ENCODE assay signal across 1 cellular context in genomic region chr13:24851546-24851945, GRCh38.
TF ChIP-seq lines count a peak whose summit lies in the region.

No MANE protein-coding gene starts in this region.

TF ChIP-seq in IMR-90, 13 proteins besides CTCF, POLR2A, EP300 and RAD21 (continued from another document):
- TF ChIP-seq, protein P1, sequence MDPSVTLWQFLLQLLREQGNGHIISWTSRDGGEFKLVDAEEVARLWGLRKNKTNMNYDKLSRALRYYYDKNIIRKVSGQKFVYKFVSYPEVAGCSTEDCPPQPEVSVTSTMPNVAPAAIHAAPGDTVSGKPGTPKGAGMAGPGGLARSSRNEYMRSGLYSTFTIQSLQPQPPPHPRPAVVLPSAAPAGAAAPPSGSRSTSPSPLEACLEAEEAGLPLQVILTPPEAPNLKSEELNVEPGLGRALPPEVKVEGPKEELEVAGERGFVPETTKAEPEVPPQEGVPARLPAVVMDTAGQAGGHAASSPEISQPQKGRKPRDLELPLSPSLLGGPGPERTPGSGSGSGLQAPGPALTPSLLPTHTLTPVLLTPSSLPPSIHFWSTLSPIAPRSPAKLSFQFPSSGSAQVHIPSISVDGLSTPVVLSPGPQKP (IDR thresholded peaks at IDR 0.05; ENCODE audit: borderline replicate concordance, low read depth, low read length) = no peak
- no peak for TF ChIP-seq MAZ (IDR thresholded peaks at IDR 0.05; ENCODE audit: borderline replicate concordance, low read depth, low read length)
- no peak for TF ChIP-seq RFX5 (IDR thresholded peaks at IDR 0.05; ENCODE audit: low read depth, low read length)
- TF ChIP-seq NFE2L2 (IDR thresholded peaks at IDR 0.05; ENCODE audit: low read depth, low read length) = no peak
- TF ChIP-seq MAFK (IDR thresholded peaks at IDR 0.05; ENCODE audit: low read depth, low read length) = no peak
- TF ChIP-seq CEBPB (IDR thresholded peaks at IDR 0.05; ENCODE audit: low read depth, low read length) = no peak
- no peak for TF ChIP-seq RCOR1 (IDR thresholded peaks at IDR 0.05; ENCODE audit: insufficient replicate concordance, low read length)
